21 cellular contexts compared by ENCODE assay signal in the genomic region with DNA sequence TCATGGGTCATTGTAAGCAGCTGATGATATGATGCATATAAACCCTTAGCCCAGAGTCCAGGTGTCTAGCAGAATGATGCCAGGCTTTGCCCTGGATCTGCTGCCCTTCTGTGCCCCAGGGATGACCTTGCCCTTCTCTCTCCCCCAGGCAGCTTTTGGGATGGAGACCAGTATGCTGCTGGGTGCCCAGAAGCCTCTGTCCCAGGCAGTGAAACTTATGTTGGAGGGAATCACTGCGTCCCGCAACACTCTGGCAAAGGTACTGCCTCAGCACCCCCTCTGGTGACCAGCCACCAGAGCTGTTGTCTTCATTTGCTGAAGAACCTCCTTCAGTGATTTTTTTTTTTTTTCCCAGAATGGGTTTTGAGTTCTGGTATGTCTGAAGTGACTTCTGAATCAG. TPM values are rescaled to one million over a fixed set of nuclear protein-coding genes. Genes with fewer than 3 reads are reported as not detected.
DNase-seq lines count a peak whose midpoint lies in the region; ATAC-seq and TF ChIP-seq lines count a peak whose summit lies in the region.
"Had no signal": no experiment of that assay in that cellular context is flagged by ENCODE, and none has a peak within 500 bp of the region (broad histone marks: within the 10 kb centered on the region; RNA-seq: fewer than 3 reads in every experiment).

No MANE protein-coding gene starts in this region.

- peaks cover 9 to 10% of the 10 kb centered on the region in 2 donors for H3K36me3 Mint-ChIP-seq in activated T-cell treated with anti-CD3 and anti-CD28 coated beads, Interleukin-2, amount 50 U/mL, for 72 hours (ENCODE audit: insufficient read depth in 2 of 2)
- H3K36me3 Mint-ChIP-seq in Calu3 (ENCODE audit: insufficient read depth, unreplicated experiment), result no peaks in the 10 kb centered on the region

- H3K4me3 Mint-ChIP-seq in activated T-cell treated with anti-CD3 and anti-CD28 coated beads, Interleukin-2, amount 50 U/mL, for 72 hours, result no peak overlapping the region
- H3K4me3 Mint-ChIP-seq in Calu3 (ENCODE audit: low read depth, unreplicated experiment), result no peak overlapping the region
- H3K4me3 Mint-ChIP-seq: CD14-positive monocyte; CD4-positive, alpha-beta memory T cell; HFFc6; IgD-negative memory B cell had no signal

- H3K27ac Mint-ChIP-seq in activated T-cell treated with anti-CD3 and anti-CD28 coated beads, Interleukin-2, amount 50 U/mL, for 72 hours, result no peak overlapping the region
- H3K27ac Mint-ChIP-seq in Calu3 (ENCODE audit: unreplicated experiment), result no peak overlapping the region
- H3K27ac Mint-ChIP-seq: CD4-positive, alpha-beta memory T cell; HFFc6 had no signal

- POLR2A ChIA-PET in HEK293T (lab: Yijun Ruan, JAX), result no interaction called here

- TF ChIP-seq CTCF in omental fat pad (IDR thresholded peaks at IDR 0.05) (no peak), Calu3 (IDR thresholded peaks at IDR 0.05; ENCODE audit: unreplicated experiment) (no peak)

- DNase-seq in activated CD8-positive, alpha-beta memory T cell treated with anti-CD3 and anti-CD28 coated beads, Interleukin-2, amount 50 U/mL, for 48 hours, result peak; percentile 18
- no peak for DNase-seq in activated CD8-positive, alpha-beta memory T cell treated with anti-CD3 and anti-CD28 coated beads for 24 hours
- peak; percentile 2 for DNase-seq in AG20443 (ENCODE audit: low spot score)
- peak; percentile 2 for DNase-seq in HEK293T (ENCODE audit: extremely low spot score)
- peak; percentile 14 for DNase-seq in mesenteric fat pad (ENCODE audit: low spot score)
- no peak for DNase-seq in activated T-cell treated with anti-CD3 and anti-CD28 coated beads, Interleukin-2, amount 50 U/mL, for 72 hours
- DNase-seq in omental fat pad (ENCODE audit: low spot score), result no peak
- DNase-seq in Calu3, result no peak
- DNase-seq: CD4-positive, alpha-beta memory T cell; DMS 273 treated with DMSO at 0.1 percent for 48 hours; DMS53; DND-41; EL; GOT3; HCEC 1CT; HFFc6 had no signal

- no peaks in the 10 kb centered on the region for H3K4me1 Mint-ChIP-seq in activated T-cell treated with anti-CD3 and anti-CD28 coated beads, Interleukin-2, amount 50 U/mL, for 72 hours (ENCODE audit: low read depth)
- no peaks in the 10 kb centered on the region for H3K4me1 Mint-ChIP-seq in Calu3 (ENCODE audit: low read depth, unreplicated experiment)
- H3K4me1 Mint-ChIP-seq: CD14-positive monocyte; CD4-positive, alpha-beta memory T cell; IgD-negative memory B cell had no signal

- peaks cover 4% of the 10 kb centered on the region for H3K27me3 Mint-ChIP-seq in activated T-cell treated with anti-CD3 and anti-CD28 coated beads, Interleukin-2, amount 50 U/mL, for 72 hours (ENCODE audit: low read depth)
- peaks cover 19% of the 10 kb centered on the region for H3K27me3 Mint-ChIP-seq in Calu3 (ENCODE audit: unreplicated experiment)

- no TSS peak for BruUV-seq in Calu3 (replicated peaks; lab: Mats Ljungman, UMichigan)

- intact Hi-C loops in Calu3 (cut with micrococcal nuclease; ENCODE audit: unreplicated experiment), result no loop called here

- H3K9me3 Mint-ChIP-seq in activated T-cell treated with anti-CD3 and anti-CD28 coated beads, Interleukin-2, amount 50 U/mL, for 72 hours, result peaks cover 9 to 12% of the 10 kb centered on the region in 2 donors
- peaks cover 6% of the 10 kb centered on the region for H3K9me3 Mint-ChIP-seq in Calu3 (ENCODE audit: low read depth, unreplicated experiment)

- no peak for ATAC-seq in activated T-cell treated with anti-CD3 and anti-CD28 coated beads, Interleukin-2, amount 50 U/mL, for 72 hours (replicated peaks in 1 of 2)
- ATAC-seq in omental fat pad (ENCODE audit: low FRiP score), result no peak
- ATAC-seq: A549, GM12878, HepG2 had no signal

- CTCF ChIA-PET in HEK293T (lab: Yijun Ruan, JAX), result no interaction called here
- CTCF ChIA-PET in Calu3 (lab: Charles Lee), result no interaction called here

TF ChIP-seq in HEK293T, 16 proteins besides CTCF, POLR2A, EP300 and RAD21:
- TF ChIP-seq NFRKB (IDR thresholded peaks at IDR 0.05), result no peak
- TF ChIP-seq SUZ12 (IDR thresholded peaks at IDR 0.05), result no peak
- TF ChIP-seq FOXA1 (IDR thresholded peaks at IDR 0.05), result no peak
- TF ChIP-seq ZNF384 (IDR thresholded peaks at IDR 0.05), result no peak
- TF ChIP-seq HDGF (IDR thresholded peaks at IDR 0.05; ENCODE audit: borderline replicate concordance), result no peak
- no peak for TF ChIP-seq ELF4 (IDR thresholded peaks at IDR 0.05)
- no peak for TF ChIP-seq TARDBP (IDR thresholded peaks at IDR 0.05)
- no peak for TF ChIP-seq LEF1 (IDR thresholded peaks at IDR 0.05; ENCODE audit: borderline replicate concordance)

RNA-seq across cellular contexts. Expression of a gene that starts 23.3 kb away (rescaled TPM):
- total RNA-seq in mesenteric fat pad, result 3.1 TPM
- total RNA-seq in activated T-cell treated with anti-CD3 and anti-CD28 coated beads, Interleukin-2, amount 50 U/mL, for 72 hours, result under 1 TPM; 0.09 to 0.10 TPM
- 1 to 10 TPM in 1 of 4 donors, under 1 TPM in 3; 0.94 to 2.4 (median 0.95) TPM for total RNA-seq in omental fat pad
- total RNA-seq in Calu3 (2022), result not detected in 2 replicates
- total RNA-seq: GM12878, HepG2 had no signal

Comparison
In these comparisons a context has a peak if more than half of its experiments do, and no peak if none do; other contexts are left out.
1. DNase-seq: peak in activated CD8-positive, alpha-beta memory T cell treated with anti-CD3 and anti-CD28 coated beads, Interleukin-2, amount 50 U/mL, for 48 hours (single experiment), AG20443 (single experiment), HEK293T (single experiment) and mesenteric fat pad (single experiment); none in activated CD8-positive, alpha-beta memory T cell treated with anti-CD3 and anti-CD28 coated beads for 24 hours (single experiment), activated T-cell treated with anti-CD3 and anti-CD28 coated beads, Interleukin-2, amount 50 U/mL, for 72 hours (0 of 2), omental fat pad (single experiment) and Calu3 (single experiment).